Comparison of ENCODE assay signal across 19 cellular contexts in the genomic region with DNA sequence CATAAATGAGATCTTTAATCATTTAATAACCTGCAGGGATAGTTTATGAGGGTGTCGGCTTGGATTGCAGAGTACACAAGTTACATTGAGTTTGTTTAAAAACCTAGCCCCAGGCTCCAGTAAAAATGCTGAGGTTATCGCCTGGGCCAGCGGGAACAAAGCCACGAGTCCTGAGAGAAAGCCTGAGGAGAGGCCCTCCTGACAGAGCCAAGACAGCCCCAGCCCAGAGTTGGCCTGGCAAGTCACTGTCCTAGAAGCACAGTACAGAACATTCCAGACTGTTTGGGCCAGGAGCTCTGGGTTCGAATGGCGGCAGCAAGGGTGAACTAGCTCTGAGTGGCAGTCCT. TPM values are rescaled to one million over a fixed set of nuclear protein-coding genes. Genes with fewer than 3 reads are reported as not detected.
DNase-seq lines count a peak whose midpoint lies in the region; ATAC-seq and TF ChIP-seq lines count a peak whose summit lies in the region.
"Had no signal": no experiment of that assay in that cellular context is flagged by ENCODE, and none has a peak within 500 bp of the region (broad histone marks: within the 10 kb centered on the region; RNA-seq: fewer than 3 reads in every experiment).

No MANE protein-coding gene starts in this region.

- H3K27ac Mint-ChIP-seq in effector memory CD8-positive, alpha-beta T cell, result no peak overlapping the region
- H3K27ac Mint-ChIP-seq: activated CD4-positive, alpha-beta T cell treated with anti-CD3 and anti-CD28 coated beads for 36 hours; activated T-helper 2 cell treated with anti-CD3 and anti-CD28 coated beads, Interferon-gamma antibody, Interleukin-2, Interleukin-4, amounts not matched to agents 10 μg/mL and 5 μg/mL and 100 μg/mL, durations not matched to agents 14 hours and 24 hours and 36 hours; CD4-positive, CD25-positive, alpha-beta regulatory T cell had no signal

- no peaks in the 10 kb centered on the region for H3K27me3 Mint-ChIP-seq in effector memory CD8-positive, alpha-beta T cell
- H3K27me3 Mint-ChIP-seq: activated CD4-positive, alpha-beta T cell treated with anti-CD3 and anti-CD28 coated beads for 36 hours; CD4-positive, CD25-positive, alpha-beta regulatory T cell had no signal

- H3K4me3 ChIP-seq in esophagus squamous epithelium (no peak overlapping the region), transverse colon (no peak overlapping the region)

- TF ChIP-seq POLR2A in esophagus squamous epithelium (IDR thresholded peaks at IDR 0.05) (no peak), transverse colon (IDR thresholded peaks at IDR 0.05) (no peak)

- 50 to 60% methylated on average over 2 to 6 of the region's 6 CpGs for WGBS in esophagus squamous epithelium, 2 donors
- WGBS in transverse colon (ENCODE audit: low coverage in 1 of 2), 2 donors, result 65% methylated on average over 6 of the region's 6 CpGs; no CpG with 5 or more reads in 1 of the 2 donors

- no peak overlapping the region for H3K4me3 Mint-ChIP-seq in effector memory CD8-positive, alpha-beta T cell
- H3K4me3 Mint-ChIP-seq: activated CD4-positive, alpha-beta T cell treated with anti-CD3 and anti-CD28 coated beads for 36 hours; CD4-positive, CD25-positive, alpha-beta regulatory T cell had no signal

- H3K27me3 ChIP-seq in esophagus squamous epithelium (no peaks in the 10 kb centered on the region), transverse colon (no peaks in the 10 kb centered on the region)

- in situ Hi-C loops in transverse colon (cut with MboI; ENCODE audit: low pct_ligation_motif_present in 1 of 4, low pct_unique_long_range_greater_than_20kb in 1 of 4, low sequenced_read_pairs in 3 of 4), result loop anchor here in 3 of 4 donors (25.0 kb wide), 3 partner anchors 403 to 528 kb away; a partner anchor contains a TSS

- H3K4me1 ChIP-seq in esophagus squamous epithelium (peaks cover 0 to 21% (median 5%) of the 10 kb centered on the region in 3 donors), transverse colon (peaks cover 6 to 37% (median 25%) of the 10 kb centered on the region in 4 donors)

- DNase-seq in NCI-H146 (lab: John Stamatoyannopoulos, UW), result peak; percentile 35
- no peak for DNase-seq in NCI-H146 treated with DMSO at 0.1 percent for 48 hours (lab: John Stamatoyannopoulos, UW; ENCODE audit: unreplicated experiment)
- DNase-seq in esophagus squamous epithelium (lab: John Stamatoyannopoulos, UW), result no peak
- no peak for DNase-seq in left lobe of liver (ENCODE audit: low spot score)
- no peak for DNase-seq in transverse colon
- no peak for DNase-seq in effector memory CD8-positive, alpha-beta T cell
- DNase-seq: activated CD4-positive, alpha-beta T cell treated with anti-CD3 and anti-CD28 coated beads for 36 hours; amniotic stem cell; CD4-positive, CD25-positive, alpha-beta regulatory T cell; Kasumi-1; NCI-H1105 treated with DMSO at 0.1 percent for 48 hours; NCI-H2171 treated with DMSO at 0.1 percent for 48 hours; nucleus accumbens; SK-N-SH; T1000 had no signal

- H3K27ac ChIP-seq in esophagus squamous epithelium, result peak overlapping the region in 3 of 4 donors; percentile 27 to 52 (median 32)
- H3K27ac ChIP-seq in transverse colon, result peak overlapping the region; percentile 16 to 57 (median 54)

- TF ChIP-seq EP300 in transverse colon (IDR thresholded peaks at IDR 0.05; ENCODE audit: low read depth), result no peak

- no peaks in the 10 kb centered on the region for H3K4me1 Mint-ChIP-seq in effector memory CD8-positive, alpha-beta T cell (ENCODE audit: low read depth in 2 of 2)
- H3K4me1 Mint-ChIP-seq: activated CD4-positive, alpha-beta T cell treated with anti-CD3 and anti-CD28 coated beads for 36 hours; CD4-positive, CD25-positive, alpha-beta regulatory T cell had no signal

- no peaks in the 10 kb centered on the region for H3K9me3 Mint-ChIP-seq in effector memory CD8-positive, alpha-beta T cell
- H3K9me3 Mint-ChIP-seq: activated T-helper 2 cell treated with anti-CD3 and anti-CD28 coated beads, Interferon-gamma antibody, Interleukin-2, Interleukin-4, amounts not matched to agents 10 μg/mL and 5 μg/mL and 100 μg/mL, durations not matched to agents 14 hours and 24 hours and 36 hours; CD4-positive, CD25-positive, alpha-beta regulatory T cell had no signal

- ATAC-seq in left lobe of liver, result peak; percentile 3
- no peak for ATAC-seq in effector memory CD8-positive, alpha-beta T cell (replicated peaks)
- no peak for ATAC-seq in HG02970 (IDR thresholded peaks at IDR 0.05; ENCODE audit: low FRiP score, unreplicated experiment)
- no peak for ATAC-seq in GM18870 (IDR thresholded peaks at IDR 0.05; ENCODE audit: unreplicated experiment)
- ATAC-seq: activated CD4-positive, alpha-beta T cell treated with anti-CD3 and anti-CD28 coated beads for 36 hours; Panc1 had no signal

- TF ChIP-seq CTCF in esophagus squamous epithelium (IDR thresholded peaks at IDR 0.05), result no peak
- no peak for TF ChIP-seq CTCF in transverse colon (IDR thresholded peaks at IDR 0.05)

- H3K36me3 ChIP-seq in esophagus squamous epithelium, result peaks cover 0 to 84% (median 8%) of the 10 kb centered on the region in 3 donors
- H3K36me3 ChIP-seq in transverse colon, result no peaks in the 10 kb centered on the region

- peaks cover 7% of the 10 kb centered on the region for H3K36me3 Mint-ChIP-seq in effector memory CD8-positive, alpha-beta T cell (ENCODE audit: insufficient read depth)

- H3K9me3 ChIP-seq in esophagus squamous epithelium, result peaks cover 0 to 4% (median 0%) of the 10 kb centered on the region in 3 donors
- no peaks in the 10 kb centered on the region for H3K9me3 ChIP-seq in transverse colon
- H3K9me3 ChIP-seq: SK-N-SH had no signal

- intact Hi-C loops in esophagus squamous epithelium (cut with DNase I) (no loop called here), transverse colon (cut with DNase I; ENCODE audit: low total_unique reads) (no loop called here)

RNA-seq across cellular contexts. Expression of a gene that starts 32.4 kb away (rescaled TPM):
- 100 to 1,000 TPM in 3 of 4 donors, 10 to 100 TPM in 1; 99.9 to 183 (median 124) TPM for total RNA-seq in esophagus squamous epithelium
- total RNA-seq in left lobe of liver, result 152 TPM
- 100 to 1,000 TPM in 3 of 4 donors, 10 to 100 TPM in 1; 86.6 to 116 (median 115) TPM for total RNA-seq in transverse colon

RNA-seq across cellular contexts. Expression of a gene that starts 39.0 kb away (rescaled TPM):
- total RNA-seq in esophagus squamous epithelium (10 to 100 TPM; 17.6 to 50.4 (median 34.3) TPM), left lobe of liver (11.3 TPM), transverse colon (10 to 100 TPM in 2 of 4 donors, 1 to 10 TPM in 1, not detected in 1; 1.4 to 16.4 (median 10.1) TPM)
